ENCODE assay signal across 14 cellular contexts in the genomic region with DNA sequence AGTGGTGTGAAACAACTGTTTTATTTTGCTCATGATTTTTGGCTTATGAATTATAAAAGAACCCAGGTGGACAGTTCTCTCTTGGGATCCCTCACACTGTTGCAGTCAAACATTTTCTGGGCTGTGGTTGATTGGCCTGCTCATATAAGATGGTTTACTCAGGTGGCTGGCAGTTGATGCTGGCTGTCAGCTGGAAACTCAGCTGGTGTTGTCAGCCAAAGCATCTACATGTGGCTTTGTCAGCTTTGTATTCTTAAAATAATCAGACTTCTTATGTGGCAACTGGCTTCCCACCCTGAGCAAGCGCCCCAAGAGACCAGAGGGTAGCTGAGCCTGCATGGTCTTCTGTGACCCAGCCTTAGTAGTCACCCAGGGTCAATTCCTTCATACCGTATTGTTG.
DNase-seq lines count a peak whose midpoint lies in the region; ATAC-seq and TF ChIP-seq lines count a peak whose summit lies in the region.
"Had no signal": no experiment of that assay in that cellular context is flagged by ENCODE, and none has a peak within 500 bp of the region (broad histone marks: within the 10 kb centered on the region; RNA-seq: fewer than 3 reads in every experiment).

No MANE protein-coding gene starts in this region.

- no peak overlapping the region for H2BK15ac ChIP-seq in H9 (ENCODE audit: low read depth, low read length)

- POLR2A ChIA-PET in activated CD4-positive, alpha-beta T cell treated with anti-CD3 and anti-CD28 coated beads, Interleukin-2, amount 10 ng/mL, durations not matched to agents 7 days and 5 days (lab: Charles Lee) = no interaction called here

- no peak overlapping the region for H2BK5ac ChIP-seq in H9 (ENCODE audit: insufficient read length, low read length)

- no peaks in the 10 kb centered on the region for H3K36me3 ChIP-seq in OCI-LY1 (ENCODE audit: insufficient read depth, low read length)

- H3K27me3 ChIP-seq in OCI-LY1 (ENCODE audit: insufficient read depth, low read length) = no peaks in the 10 kb centered on the region
- H3K27me3 ChIP-seq in H9 (ENCODE audit: insufficient read depth, low read length) = no peaks in the 10 kb centered on the region

- H3K9ac ChIP-seq in OCI-LY1 (ENCODE audit: low read length) (peak overlapping the region; percentile 75), H9 (ENCODE audit: extremely low read depth, insufficient read length, low read length) (no peak overlapping the region)
- H3K9ac ChIP-seq: GM23248 had no signal

- no peak overlapping the region for H3K56ac ChIP-seq in H9 (ENCODE audit: insufficient read length, low read depth, low read length)

- no CpG with 5 or more reads among the region's 2 CpGs for WGBS in H9 (ENCODE audit: extremely low coverage, insufficient read length, low lambda C conversion rate)

- H2AK5ac ChIP-seq in H9 (ENCODE audit: insufficient read length, low read length) = no peak overlapping the region

- peaks cover 21% of the 10 kb centered on the region for H3F3A ChIP-seq in OCI-LY1 (ENCODE audit: insufficient read depth, low read length)

- H4K20me1 ChIP-seq in OCI-LY1 (ENCODE audit: insufficient read depth, low read length) = no peaks in the 10 kb centered on the region
- H4K20me1 ChIP-seq in H9 (ENCODE audit: control insufficient read depth, insufficient read depth, insufficient read length) = no peaks in the 10 kb centered on the region

- H3K9me3 ChIP-seq in OCI-LY1 (ENCODE audit: low read length) = no peaks in the 10 kb centered on the region
- no peaks in the 10 kb centered on the region for H3K9me3 ChIP-seq in H9 (ENCODE audit: control insufficient read depth, low read depth, low read length)

- peak overlapping the region; percentile 100 for H3K27ac ChIP-seq in OCI-LY1 (ENCODE audit: low read depth, low read length, poor library complexity, severe bottlenecking)
- no peak overlapping the region for H3K27ac ChIP-seq in H9 (ENCODE audit: insufficient read length, low read depth, low read length)
- H3K27ac ChIP-seq: C4-2B, GM23248 had no signal

- H2AFZ ChIP-seq in OCI-LY1 (ENCODE audit: low read length) (no peak overlapping the region), H9 (ENCODE audit: low read length) (no peak overlapping the region)
- H2AFZ ChIP-seq: GM23248 had no signal

- H4K91ac ChIP-seq in H9 (ENCODE audit: insufficient read length, low read depth, low read length) = no peak overlapping the region

- no peak for ATAC-seq in GM21447 (IDR thresholded peaks at IDR 0.05; ENCODE audit: unreplicated experiment)
- ATAC-seq: GM12878 had no signal

- H3K14ac ChIP-seq in H9 (ENCODE audit: insufficient read depth, low read length) = no peak overlapping the region

- no peak overlapping the region for H4K8ac ChIP-seq in H9 (replicated peaks; ENCODE audit: insufficient read length, low read depth, low read length)

- peaks cover 13% of the 10 kb centered on the region for H3K4me1 Mint-ChIP-seq in nephron
- H3K4me1 Mint-ChIP-seq in H9 = no peaks in the 10 kb centered on the region
- H3K4me1 Mint-ChIP-seq in activated CD4-positive, alpha-beta T cell treated with anti-CD3 and anti-CD28 coated beads, Interleukin-2, amount 10 ng/mL, durations not matched to agents 7 days and 5 days = no peaks in the 10 kb centered on the region
- H3K4me1 Mint-ChIP-seq: CD4-positive, alpha-beta memory T cell; IgD-negative memory B cell had no signal

- H3K27ac Mint-ChIP-seq in nephron (peak overlapping the region; percentile 20 to 71 (median 44)), H9 (no peak overlapping the region)
- no peak overlapping the region for H3K27ac Mint-ChIP-seq in activated CD4-positive, alpha-beta T cell treated with anti-CD3 and anti-CD28 coated beads, Interleukin-2, amount 10 ng/mL, durations not matched to agents 7 days and 5 days
- H3K27ac Mint-ChIP-seq: CD4-positive, alpha-beta memory T cell; IgD-negative memory B cell had no signal

- peak overlapping the region; percentile 50 for H3K4me2 ChIP-seq in OCI-LY1 (ENCODE audit: low read length)
- H3K4me2 ChIP-seq in H9 (ENCODE audit: insufficient read depth, insufficient read length, low read length) = no peak overlapping the region

- H3K79me2 ChIP-seq in OCI-LY1 (ENCODE audit: insufficient read depth, low read length) (no peaks in the 10 kb centered on the region), H9 (ENCODE audit: insufficient read depth, low read length) (no peaks in the 10 kb centered on the region)

- H3K79me1 ChIP-seq in H9 (ENCODE audit: insufficient read depth, low read depth, low read length, poor library complexity, severe bottlenecking) = no peaks in the 10 kb centered on the region

- no peak overlapping the region for H2BK12ac ChIP-seq in H9 (ENCODE audit: insufficient read length, low read depth, low read length)

- H3K4me1 ChIP-seq in OCI-LY1 (ENCODE audit: insufficient read depth, low read length, severe bottlenecking) (peaks cover 100% of the 10 kb centered on the region), H9 (ENCODE audit: insufficient read depth, low read length) (no peaks in the 10 kb centered on the region)

- TF ChIP-seq CTCF in OCI-LY1 (IDR thresholded peaks at IDR 0.05; ENCODE audit: low read length) = no peak
- no peak for TF ChIP-seq CTCF in nephron (IDR thresholded peaks at IDR 0.05; ENCODE audit: unreplicated experiment in 3 of 3)
- no peak for TF ChIP-seq CTCF in H9 (conservative IDR thresholded peaks at IDR 0.05)

- H4K5ac ChIP-seq in H9 (ENCODE audit: insufficient read length, low read depth, low read length) = no peak overlapping the region

- H3K4me3 Mint-ChIP-seq in nephron = no peak overlapping the region
- H3K4me3 Mint-ChIP-seq in H9 = no peak overlapping the region
- H3K4me3 Mint-ChIP-seq in activated CD4-positive, alpha-beta T cell treated with anti-CD3 and anti-CD28 coated beads, Interleukin-2, amount 10 ng/mL, durations not matched to agents 7 days and 5 days = no peak overlapping the region
- H3K4me3 Mint-ChIP-seq: CD4-positive, alpha-beta memory T cell had no signal

- H3K4me3 ChIP-seq in OCI-LY1 (ENCODE audit: low read depth, low read length, poor library complexity, severe bottlenecking) = no peak overlapping the region
- H3K4me3 ChIP-seq: GM12878, GM23248 had no signal

- no peak overlapping the region for H2BK20ac ChIP-seq in H9 (ENCODE audit: low read depth, low read length, poor library complexity, severe bottlenecking)

- DNase-seq in NCI-H345 (lab: John Stamatoyannopoulos, UW) (peak; percentile 0), NCI-H345 treated with DMSO at 0.1 percent for 48 hours (lab: John Stamatoyannopoulos, UW; ENCODE audit: unreplicated experiment) (no peak), H9 (no peak)
- DNase-seq in activated CD4-positive, alpha-beta T cell treated with anti-CD3 and anti-CD28 coated beads, Interleukin-2, amount 10 ng/mL, durations not matched to agents 7 days and 5 days = no peak
- DNase-seq: ACHN; CD4-positive, alpha-beta memory T cell; DMS79; GM23248 had no signal

- no peak overlapping the region for H3K4ac ChIP-seq in H9 (ENCODE audit: low read depth, low read length)

- no peak overlapping the region for H3T11ph ChIP-seq in H9 (ENCODE audit: low read length)

- H3K23me2 ChIP-seq in H9 (ENCODE audit: insufficient read length, low read depth, low read length, poor library complexity, severe bottlenecking) = no peaks in the 10 kb centered on the region

- no peak overlapping the region for H2BK120ac ChIP-seq in H9 (ENCODE audit: low read depth, low read length, poor library complexity, severe bottlenecking)

- H3K18ac ChIP-seq in H9 (ENCODE audit: insufficient read length, low read depth, low read length) = no peak overlapping the region

- CTCF ChIA-PET in activated CD4-positive, alpha-beta T cell treated with anti-CD3 and anti-CD28 coated beads, Interleukin-2, amount 10 ng/mL, durations not matched to agents 7 days and 5 days (lab: Charles Lee) = no interaction called here

- no peaks in the 10 kb centered on the region for H3K9me2 ChIP-seq in OCI-LY1 (ENCODE audit: low read depth, low read length)

- no peak overlapping the region for H3K23ac ChIP-seq in H9 (ENCODE audit: insufficient read length, low read depth, low read length)

- H3K27me3 Mint-ChIP-seq in nephron (ENCODE audit: low read depth) = peaks cover 4% of the 10 kb centered on the region
- no peaks in the 10 kb centered on the region for H3K27me3 Mint-ChIP-seq in H9 (ENCODE audit: low read depth)
- H3K27me3 Mint-ChIP-seq in activated CD4-positive, alpha-beta T cell treated with anti-CD3 and anti-CD28 coated beads, Interleukin-2, amount 10 ng/mL, durations not matched to agents 7 days and 5 days = no peaks in the 10 kb centered on the region
- H3K27me3 Mint-ChIP-seq: CD4-positive, alpha-beta memory T cell; IgD-negative memory B cell had no signal

- H3K9me3 Mint-ChIP-seq in nephron = peaks cover 19% of the 10 kb centered on the region
- H3K9me3 Mint-ChIP-seq in H9 = no peaks in the 10 kb centered on the region
- H3K9me3 Mint-ChIP-seq in activated CD4-positive, alpha-beta T cell treated with anti-CD3 and anti-CD28 coated beads, Interleukin-2, amount 10 ng/mL, durations not matched to agents 7 days and 5 days = peaks cover 2% of the 10 kb centered on the region

- H3K36me3 Mint-ChIP-seq in nephron (ENCODE audit: low read depth) = peaks cover 3% of the 10 kb centered on the region
- no peaks in the 10 kb centered on the region for H3K36me3 Mint-ChIP-seq in H9 (ENCODE audit: insufficient read depth in 1 of 3, low read depth in 3 of 3)
- H3K36me3 Mint-ChIP-seq in activated CD4-positive, alpha-beta T cell treated with anti-CD3 and anti-CD28 coated beads, Interleukin-2, amount 10 ng/mL, durations not matched to agents 7 days and 5 days (ENCODE audit: low read depth) = no peaks in the 10 kb centered on the region
- H3K36me3 Mint-ChIP-seq: CD4-positive, alpha-beta memory T cell had no signal

Comparison
In these comparisons a context has a peak if more than half of its experiments do, and no peak if none do; other contexts are left out.
1. H3K27ac Mint-ChIP-seq: peak in nephron (3 of 3); none in H9 (0 of 3) and activated CD4-positive, alpha-beta T cell treated with anti-CD3 and anti-CD28 coated beads, Interleukin-2, amount 10 ng/mL, durations not matched to agents 7 days and 5 days (single experiment).